ENCODE assay signal across 26 cellular contexts in genomic region chr16:254461-254860, GRCh38. TPM values are rescaled to one million over a fixed set of nuclear protein-coding genes. Genes with fewer than 3 reads are reported as not detected.
"Had no signal": no experiment of that assay in that cellular context is flagged by ENCODE, and none has a peak within 500 bp of the region (broad histone marks: within the 10 kb centered on the region; RNA-seq: fewer than 3 reads in every experiment).

No MANE protein-coding gene starts in this region.

- H3K4me3 ChIP-seq: SJSA1 had no signal

- DNase-seq: activated B cell treated with CpG ODN at 0.5 μM for 24 hours; activated CD8-positive, alpha-beta memory T cell treated with anti-CD3 and anti-CD28 coated beads, Interleukin-2, amount 50 U/mL, for 4 hours; activated gamma-delta T cell treated with Interleukin-2 at 50 U/mL for 16 hours; activated T-cell treated with anti-CD3 and anti-CD28 coated beads, Interleukin-2, amount 50 U/mL, for 72 hours; amygdala; KBM-7; NCI-H1048; NCI-H146; NCI-H187 treated with DMSO at 0.1 percent for 48 hours; NCI-H2081 treated with DMSO at 0.1 percent for 48 hours; NCI-H446; NCI-H524; Right ventricle myocardium superior; SW 1271; T1000 had no signal

- H3K9me3 Mint-ChIP-seq: activated B cell treated with CpG ODN at 0.5 μM for 24 hours; activated CD8-positive, alpha-beta T cell treated with anti-CD3 and anti-CD28 coated beads for 36 hours; activated naive CD4-positive, alpha-beta T cell treated with anti-CD3 and anti-CD28 coated beads, Interleukin-2, amount 50 U/mL, for 24 hours; activated T-cell treated with anti-CD3 and anti-CD28 coated beads, Interleukin-2, amount 50 U/mL, for 72 hours; activated T-helper 2 cell treated with anti-CD3 and anti-CD28 coated beads, Interferon-gamma antibody, Interleukin-2, Interleukin-4, amounts not matched to agents 10 μg/mL and 5 μg/mL and 100 μg/mL, durations not matched to agents 14 hours and 24 hours and 36 hours; brain; central memory CD8-positive, alpha-beta T cell had no signal

- H3K27ac Mint-ChIP-seq: activated B cell treated with CpG ODN at 0.5 μM for 24 hours; activated naive CD4-positive, alpha-beta T cell treated with anti-CD3 and anti-CD28 coated beads, Interleukin-2, amount 50 U/mL, for 24 hours; activated T-cell treated with anti-CD3 and anti-CD28 coated beads, Interleukin-2, amount 50 U/mL, for 72 hours; brain had no signal

- H3K4me1 ChIP-seq: SJSA1 had no signal

- H3K27me3 Mint-ChIP-seq: activated B cell treated with CpG ODN at 0.5 μM for 24 hours; activated CD8-positive, alpha-beta T cell treated with anti-CD3 and anti-CD28 coated beads for 36 hours; activated naive CD4-positive, alpha-beta T cell treated with anti-CD3 and anti-CD28 coated beads, Interleukin-2, amount 50 U/mL, for 24 hours; brain; central memory CD8-positive, alpha-beta T cell had no signal

- H3K9me3 ChIP-seq: Peyer's patch, SJSA1 had no signal

- H3K27ac ChIP-seq: RWPE1, SJSA1 had no signal

- H3K27me3 ChIP-seq: Peyer's patch, SJSA1 had no signal

- H3K4me3 Mint-ChIP-seq: activated B cell treated with CpG ODN at 0.5 μM for 24 hours; activated CD8-positive, alpha-beta T cell treated with anti-CD3 and anti-CD28 coated beads for 36 hours; brain had no signal

- ATAC-seq: activated T-cell treated with anti-CD3 and anti-CD28 coated beads, Interleukin-2, amount 50 U/mL, for 72 hours; SK-N-SH treated with all-trans-retinoic acid at 6 μM for 48 hours had no signal

- H3K4me1 Mint-ChIP-seq: brain had no signal

RNA-seq across cellular contexts. Expression of gene RGS11, which starts 21.3 kb away (rescaled TPM):
- total RNA-seq: activated B cell treated with CpG ODN at 0.5 μM for 24 hours; activated CD8-positive, alpha-beta T cell treated with anti-CD3 and anti-CD28 coated beads for 36 hours; M059J; SJSA1 had no signal

RNA-seq across cellular contexts. Expression of gene ARHGDIG, which starts 25.9 kb away (rescaled TPM):
- total RNA-seq: activated B cell treated with CpG ODN at 0.5 μM for 24 hours; activated CD8-positive, alpha-beta T cell treated with anti-CD3 and anti-CD28 coated beads for 36 hours; M059J; SJSA1; T-helper 1 cell treated with Interleukin-12 subunit alpha and Interleukin-12 subunit beta and Interleukin-4 antibody, amounts not matched to agents 30 ng/mL and 1 ng/mL, for 36 hours had no signal

RNA-seq across cellular contexts. Expression of gene PDIA2, which starts 28.5 kb away (rescaled TPM):
- total RNA-seq: activated B cell treated with CpG ODN at 0.5 μM for 24 hours; activated CD8-positive, alpha-beta T cell treated with anti-CD3 and anti-CD28 coated beads for 36 hours; activated T-helper 2 cell treated with anti-CD3 and anti-CD28 coated beads, Interferon-gamma antibody, Interleukin-2, Interleukin-4, amounts not matched to agents 10 μg/mL and 5 μg/mL and 100 μg/mL, durations not matched to agents 14 hours and 24 hours and 36 hours; SJSA1; T-helper 1 cell treated with Interleukin-12 subunit alpha and Interleukin-12 subunit beta and Interleukin-4 antibody, amounts not matched to agents 30 ng/mL and 1 ng/mL, for 36 hours had no signal
